26 cellular contexts compared by ENCODE assay signal in genomic region chr7:100023526-100023925, GRCh38. TPM values are rescaled to one million over a fixed set of nuclear protein-coding genes. Genes with fewer than 3 reads are reported as not detected.
A peak's percentile ranks its signal among the peaks of the same experiment; 100 is the strongest.
DNase-seq lines count a peak whose midpoint lies in the region; ATAC-seq, FAIRE-seq and TF ChIP-seq lines count a peak whose summit lies in the region.
"Had no signal": no experiment of that assay in that cellular context is flagged by ENCODE, and none has a peak within 500 bp of the region (broad histone marks: within the 10 kb centered on the region; RNA-seq: fewer than 3 reads in every experiment).

No MANE protein-coding gene starts in this region.

- H3K36me3 ChIP-seq in keratinocyte (ENCODE audit: control insufficient read depth in 2 of 2, extremely low read depth in 1 of 2, insufficient read depth in 2 of 2, low read length in 2 of 2) = peaks cover 20 to 25% of the 10 kb centered on the region in 2 experiments
- H3K36me3 ChIP-seq in transverse colon = peaks cover 0 to 44% (median 17%) of the 10 kb centered on the region in 4 donors

- TF ChIP-seq POLR2A in transverse colon (IDR thresholded peaks at IDR 0.05) = no peak

- peaks cover 44% of the 10 kb centered on the region for H3K36me3 Mint-ChIP-seq in activated naive CD4-positive, alpha-beta T cell treated with anti-CD3 and anti-CD28 coated beads for 36 hours (ENCODE audit: low read depth)

- no peak overlapping the region for H2AFZ ChIP-seq in keratinocyte (ENCODE audit: control insufficient read depth, low read length)

- peaks cover 60% of the 10 kb centered on the region for H3K4me1 Mint-ChIP-seq in activated naive CD4-positive, alpha-beta T cell treated with anti-CD3 and anti-CD28 coated beads for 36 hours (ENCODE audit: low read depth)
- H3K4me1 Mint-ChIP-seq: nephron progenitor cell had no signal

- no peaks in the 10 kb centered on the region for H3K9me3 ChIP-seq in keratinocyte (ENCODE audit: control insufficient read depth, low read depth, low read length)
- no peaks in the 10 kb centered on the region for H3K9me3 ChIP-seq in transverse colon
- H3K9me3 ChIP-seq: heart right ventricle, MG63, Peyer's patch, psoas muscle, thoracic aorta had no signal

- intact Hi-C loops in activated naive CD4-positive, alpha-beta T cell treated with anti-CD3 and anti-CD28 coated beads for 36 hours (cut with micrococcal nuclease) = loop anchor here (1.0 to 10.0 kb wide), 3 partner anchors 17 to 521 kb away; partner anchors contain the start of genes CYP3A4, ZKSCAN5 and ZNF394
- intact Hi-C loops in transverse colon (cut with DNase I; ENCODE audit: low total_unique reads) = no loop called here

- no peaks in the 10 kb centered on the region for H3K27me3 Mint-ChIP-seq in activated naive CD4-positive, alpha-beta T cell treated with anti-CD3 and anti-CD28 coated beads for 36 hours (ENCODE audit: low read depth)

- no peaks in the 10 kb centered on the region for H3K27me3 ChIP-seq in keratinocyte (ENCODE audit: control insufficient read depth, extremely low read depth, insufficient read depth, low read length)
- H3K27me3 ChIP-seq in transverse colon = no peaks in the 10 kb centered on the region
- H3K27me3 ChIP-seq: heart right ventricle, MG63, Peyer's patch had no signal

- ATAC-seq in HG02798 (IDR thresholded peaks at IDR 0.05; ENCODE audit: poor library complexity, unreplicated experiment) = no peak

- TF ChIP-seq CTCF in keratinocyte (optimal IDR thresholded peaks at IDR 0.05 in 1 of 3, IDR thresholded peaks at IDR 0.05 in 1 of 3, conservative IDR thresholded peaks at IDR 0.05 in 1 of 3; ENCODE audit: extremely low read depth in 1 of 3, insufficient read depth in 2 of 3, low read length in 3 of 3) = no peak
- no peak for TF ChIP-seq CTCF in transverse colon (IDR thresholded peaks at IDR 0.05)

- dilution Hi-C loops in keratinocyte (cut with MboI; ENCODE audit: extremely low pct_ligation_motif_present, low sequenced_read_pairs) = no loop called here

- no peak for TF ChIP-seq EP300 in transverse colon (IDR thresholded peaks at IDR 0.05; ENCODE audit: low read depth)

- H3K9me1 ChIP-seq in keratinocyte (ENCODE audit: control insufficient read depth, extremely low read depth, insufficient read depth, low read length) = no peaks in the 10 kb centered on the region

- H3K4me1 ChIP-seq in keratinocyte (ENCODE audit: control insufficient read depth, extremely low read depth, insufficient read depth, low read length) (peaks cover 38% of the 10 kb centered on the region), transverse colon (peaks cover 6 to 48% (median 35%) of the 10 kb centered on the region in 4 donors)

- no peak for DNase-seq in activated naive CD4-positive, alpha-beta T cell treated with anti-CD3 and anti-CD28 coated beads for 36 hours
- DNase-seq in activated naive CD4-positive, alpha-beta T cell (lab: John Stamatoyannopoulos, UW) = no peak
- DNase-seq in keratinocyte (ENCODE audit: low read depth, low spot score) = no peak
- no peak for DNase-seq in transverse colon
- no peak for DNase-seq in NCI-H446 treated with DMSO at 0.1 percent for 48 hours (lab: John Stamatoyannopoulos, UW)
- DNase-seq: activated effector memory CD4-positive, alpha-beta T cell treated with anti-CD3 and anti-CD28 coated beads, Interleukin-2, amount 50 U/mL, for 16 hours; anterior cingulate cortex; DMS 273 treated with DMSO at 0.1 percent for 48 hours; effector memory CD4-positive, alpha-beta T cell; GF-D8; HCEC 1CT; heart right ventricle; MG63; NCI-H1694 treated with DMSO at 0.1 percent for 48 hours; nephron progenitor cell; Peyer's patch; psoas muscle; small intestine; T1000 had no signal

- no peaks in the 10 kb centered on the region for H4K20me1 ChIP-seq in keratinocyte (ENCODE audit: control insufficient read depth, extremely low read depth, insufficient read depth, low read length)

- peak overlapping the region; percentile 65 for H3K4me2 ChIP-seq in keratinocyte (ENCODE audit: control insufficient read depth, extremely low read depth, insufficient read depth, low read depth, low read length)

- 87 to 94% methylated on average over 2 to 12 of the region's 12 CpGs for WGBS in transverse colon (ENCODE audit: low coverage in 1 of 2), 2 donors

- CTCF ChIA-PET in activated naive CD4-positive, alpha-beta T cell treated with anti-CD3 and anti-CD28 coated beads for 36 hours (lab: Charles Lee) = interaction anchor here (1.0 kb wide), 1 partner anchor 33 kb away, joined by 5 read pairs; no protein-coding TSS in a partner anchor

- peak overlapping the region; percentile 86 for H3K27ac Mint-ChIP-seq in activated naive CD4-positive, alpha-beta T cell treated with anti-CD3 and anti-CD28 coated beads for 36 hours

- no peak overlapping the region for H3K9ac ChIP-seq in keratinocyte (ENCODE audit: control insufficient read depth, extremely low read depth, insufficient read depth, low read length)

- no peak overlapping the region for H3K4me3 Mint-ChIP-seq in activated naive CD4-positive, alpha-beta T cell treated with anti-CD3 and anti-CD28 coated beads for 36 hours
- H3K4me3 Mint-ChIP-seq: CD14-positive monocyte, nephron progenitor cell had no signal

- FAIRE-seq in keratinocyte (lab: Jason Lieb, UNC) = no peak
- FAIRE-seq: GM12892, small intestine had no signal

- peaks cover 45% of the 10 kb centered on the region for H3K79me2 ChIP-seq in keratinocyte (ENCODE audit: control insufficient read depth, insufficient read depth, low read length)

- in situ Hi-C loops in transverse colon (cut with MboI; ENCODE audit: low pct_ligation_motif_present in 1 of 4, low pct_unique_long_range_greater_than_20kb in 1 of 4, low sequenced_read_pairs in 3 of 4) = no loop called here

- no peak overlapping the region for H3K4me3 ChIP-seq in keratinocyte (ENCODE audit: control insufficient read depth in 2 of 3, extremely low read depth in 1 of 3, insufficient read depth in 2 of 3, low read depth in 1 of 3, low read length in 3 of 3)
- H3K4me3 ChIP-seq in transverse colon = no peak overlapping the region
- H3K4me3 ChIP-seq: heart right ventricle, lung, MG63, psoas muscle, SK-N-MC, thoracic aorta had no signal

- H3K27ac ChIP-seq in keratinocyte (ENCODE audit: control insufficient read depth, insufficient read depth, low read length) (peak overlapping the region; percentile 16), transverse colon (peak overlapping the region in 3 of 4 donors; percentile 61 to 65 (median 64))
- H3K27ac ChIP-seq: heart right ventricle, psoas muscle, SK-N-MC, thoracic aorta had no signal

- no peaks in the 10 kb centered on the region for H3K9me3 Mint-ChIP-seq in activated naive CD4-positive, alpha-beta T cell treated with anti-CD3 and anti-CD28 coated beads for 36 hours
- H3K9me3 Mint-ChIP-seq: CD14-positive monocyte, nephron progenitor cell had no signal

RNA-seq across cellular contexts. Expression of gene ZKSCAN1, which starts 8.1 kb away (rescaled TPM):
- 10 to 100 TPM; 64.4 to 67.9 TPM for total RNA-seq in activated naive CD4-positive, alpha-beta T cell treated with anti-CD3 and anti-CD28 coated beads for 36 hours
- polyA plus RNA-seq in keratinocyte = 20.6 to 26.8 TPM (median 24.7 TPM) in 3 replicates
- polyA plus RNA-seq in keratinocyte (2011; ENCODE audit: low read depth) = 33.7 TPM
- 11.4 and 17.7 TPM in 2 replicates for polyA plus RNA-seq in keratinocyte (2011; cell fraction: cytosol; rRNA removed)
- 42.4 and 44.4 TPM in 2 replicates for polyA plus RNA-seq in keratinocyte (2011; cell fraction: nucleus; rRNA removed)
- 15.8 and 17.2 TPM in 2 replicates for polyA plus RNA-seq in keratinocyte (2012; ENCODE audit: low replicate concordance)
- 56.7 to 102 TPM (median 80.9 TPM) in 3 replicates for polyA minus RNA-seq in keratinocyte
- polyA minus RNA-seq in keratinocyte (2011; cell fraction: cytosol; rRNA and poly(A)+ RNA removed) = 35.7 TPM
- polyA minus RNA-seq in keratinocyte (2011; cell fraction: nucleus; rRNA and poly(A)+ RNA removed) = 37.1 and 63.7 TPM in 2 replicates
- 10 to 100 TPM; 63.1 to 97.5 (median 84.5) TPM for total RNA-seq in transverse colon

RNA-seq across cellular contexts. Expression of gene ZSCAN21, which starts 26.0 kb away (rescaled TPM):
- total RNA-seq in activated naive CD4-positive, alpha-beta T cell treated with anti-CD3 and anti-CD28 coated beads for 36 hours = 1 to 10 TPM; 6.2 to 6.4 TPM
- polyA plus RNA-seq in keratinocyte = 11.2 to 12.9 TPM (median 12.6 TPM) in 3 replicates
- 4.4 TPM for polyA plus RNA-seq in keratinocyte (2011; ENCODE audit: low read depth)
- polyA plus RNA-seq in keratinocyte (2011; cell fraction: cytosol; rRNA removed) = 9.7 and 11.7 TPM in 2 replicates
- polyA plus RNA-seq in keratinocyte (2011; cell fraction: nucleus; rRNA removed) = 16.5 and 17.1 TPM in 2 replicates
- polyA plus RNA-seq in keratinocyte (2012; ENCODE audit: low replicate concordance) = 8.1 and 8.2 TPM in 2 replicates
- 5.6 to 7.2 TPM (median 6.1 TPM) in 3 replicates for polyA minus RNA-seq in keratinocyte
- 11.1 TPM for polyA minus RNA-seq in keratinocyte (2011; cell fraction: cytosol; rRNA and poly(A)+ RNA removed)
- 6.1 and 8.5 TPM in 2 replicates for polyA minus RNA-seq in keratinocyte (2011; cell fraction: nucleus; rRNA and poly(A)+ RNA removed)
- total RNA-seq in transverse colon = 10 to 100 TPM in 2 of 4 donors, 1 to 10 TPM in 1, under 1 TPM in 1; 0.75 to 28.7 (median 10.0) TPM

RNA-seq across cellular contexts. Expression of gene AZGP1, which starts 47.7 kb away (rescaled TPM):
- not detected for total RNA-seq in activated naive CD4-positive, alpha-beta T cell treated with anti-CD3 and anti-CD28 coated beads for 36 hours
- 0.14 to 1.3 TPM (median 1.3 TPM) in 3 replicates for polyA plus RNA-seq in keratinocyte
- 566 TPM for polyA plus RNA-seq in keratinocyte (2011; ENCODE audit: low read depth)
- 0.14 and 0.39 TPM in 2 replicates for polyA plus RNA-seq in keratinocyte (2011; cell fraction: cytosol; rRNA removed)
- 0.37 and 3.4 TPM in 2 replicates for polyA plus RNA-seq in keratinocyte (2011; cell fraction: nucleus; rRNA removed)
- 1.00 and 287 TPM in 2 replicates for polyA plus RNA-seq in keratinocyte (2012; ENCODE audit: low replicate concordance)
- 4.9 TPM in 1 of 3 replicates, not detected in the others for polyA minus RNA-seq in keratinocyte
- polyA minus RNA-seq in keratinocyte (2011; cell fraction: cytosol; rRNA and poly(A)+ RNA removed) = not detected
- polyA minus RNA-seq in keratinocyte (2011; cell fraction: nucleus; rRNA and poly(A)+ RNA removed) = 1.6 and 3.6 TPM in 2 replicates
- 10 to 100 TPM in 1 of 4 donors, 1 to 10 TPM in 1, not detected in 2; 3.2 to 17.1 TPM for total RNA-seq in transverse colon
- total RNA-seq: A673 had no signal
- polyA plus RNA-seq: CD14-positive monocyte had no signal

RNA-seq across cellular contexts. Expression of gene ZNF3, which starts 58.0 kb away (rescaled TPM):
- total RNA-seq in activated naive CD4-positive, alpha-beta T cell treated with anti-CD3 and anti-CD28 coated beads for 36 hours = 10 to 100 TPM; 13.1 to 14.0 TPM
- 16.6 to 17.7 TPM (median 16.8 TPM) in 3 replicates for polyA plus RNA-seq in keratinocyte
- polyA plus RNA-seq in keratinocyte (2011; ENCODE audit: low read depth) = 4.2 TPM
- polyA plus RNA-seq in keratinocyte (2011; cell fraction: cytosol; rRNA removed) = 6.5 and 9.5 TPM in 2 replicates
- polyA plus RNA-seq in keratinocyte (2011; cell fraction: nucleus; rRNA removed) = 36.3 and 40.5 TPM in 2 replicates
- 9.5 and 12.5 TPM in 2 replicates for polyA plus RNA-seq in keratinocyte (2012; ENCODE audit: low replicate concordance)
- 12.2 to 25.6 TPM (median 14.7 TPM) in 3 replicates for polyA minus RNA-seq in keratinocyte
- 8.6 TPM for polyA minus RNA-seq in keratinocyte (2011; cell fraction: cytosol; rRNA and poly(A)+ RNA removed)
- 12.9 and 18.7 TPM in 2 replicates for polyA minus RNA-seq in keratinocyte (2011; cell fraction: nucleus; rRNA and poly(A)+ RNA removed)
- total RNA-seq in transverse colon = 10 to 100 TPM; 37.4 to 42.7 (median 41.0) TPM
